Comparison of ENCODE assay signal across 21 cellular contexts in genomic region chr12:118304093-118304492, GRCh38.
DNase-seq lines count a peak whose midpoint lies in the region; ATAC-seq and TF ChIP-seq lines count a peak whose summit lies in the region.
"Had no signal": no experiment of that assay in that cellular context is flagged by ENCODE, and none has a peak within 500 bp of the region (broad histone marks: within the 10 kb centered on the region; RNA-seq: fewer than 3 reads in every experiment).

No MANE protein-coding gene starts in this region.

- CTCF ChIA-PET in PC-9 (lab: Charles Lee) = no interaction called here

- peak overlapping the region; percentile 43 for H3K27ac Mint-ChIP-seq in activated T-cell treated with anti-CD3 and anti-CD28 coated beads, Interleukin-2, amount 50 U/mL, for 72 hours
- peak overlapping the region; percentile 60 for H3K27ac Mint-ChIP-seq in memory B cell
- peak overlapping the region; percentile 68 for H3K27ac Mint-ChIP-seq in stimulated activated naive B cell treated with anti-CD40 and anti-IgM and Interleukin-4, amounts not matched to agents 10 μg/mL and 1 μg/mL and 100 μg/mL, for 72 hours
- H3K27ac Mint-ChIP-seq in activated naive CD4-positive, alpha-beta T cell treated with anti-CD3 and anti-CD28 coated beads, Interleukin-2, amount 50 U/mL, for 72 hours = peak overlapping the region in 1 of 2 donors; percentile 22

- no TSS peak for BruUV-seq in PC-9 (replicated peaks; lab: Mats Ljungman, UMichigan)

- H3F3A ChIP-seq in PC-9 (ENCODE audit: insufficient read depth, low read depth) = peaks cover 48% of the 10 kb centered on the region

- no peaks in the 10 kb centered on the region for H3K27me3 ChIP-seq in PC-9 (ENCODE audit: insufficient read depth, low read depth)
- no peaks in the 10 kb centered on the region for H3K27me3 ChIP-seq in left lung
- H3K27me3 ChIP-seq: BE2C had no signal

- H3K4me1 Mint-ChIP-seq in activated T-cell treated with anti-CD3 and anti-CD28 coated beads, Interleukin-2, amount 50 U/mL, for 72 hours (ENCODE audit: low read depth) = peaks cover 65% of the 10 kb centered on the region
- H3K4me1 Mint-ChIP-seq in memory B cell = peaks cover 37% of the 10 kb centered on the region
- peaks cover 35 to 76% of the 10 kb centered on the region in 2 donors for H3K4me1 Mint-ChIP-seq in stimulated activated naive B cell treated with anti-CD40 and anti-IgM and Interleukin-4, amounts not matched to agents 10 μg/mL and 1 μg/mL and 100 μg/mL, for 72 hours

- H3K4me2 ChIP-seq in PC-9 = no peak overlapping the region
- H3K4me2 ChIP-seq: A549 had no signal

- no peaks in the 10 kb centered on the region for H4K20me1 ChIP-seq in PC-9 (ENCODE audit: insufficient read depth)

- POLR2A ChIA-PET in PC-9 (lab: Charles Lee; ENCODE audit: unreplicated experiment) = no interaction called here

- peaks cover 25% of the 10 kb centered on the region for H3K79me2 ChIP-seq in PC-9 (ENCODE audit: low read depth)

- no peak overlapping the region for H3K4me3 ChIP-seq in PC-9
- H3K4me3 ChIP-seq in left lung = no peak overlapping the region
- H3K4me3 ChIP-seq: A549 had no signal

- H3K9me3 ChIP-seq in PC-9 (ENCODE audit: insufficient read depth, low read depth) = no peaks in the 10 kb centered on the region
- H3K9me3 ChIP-seq in left lung = no peaks in the 10 kb centered on the region
- H3K9me3 ChIP-seq: A549, BE2C had no signal

- H3K9me2 ChIP-seq in PC-9 (ENCODE audit: insufficient read depth) = no peaks in the 10 kb centered on the region

- H3K4me1 ChIP-seq in PC-9 (replicated peaks; ENCODE audit: insufficient read depth) (peaks cover 75% of the 10 kb centered on the region), left lung (peaks cover 0 to 51% of the 10 kb centered on the region in 2 donors)
- H3K4me1 ChIP-seq: BE2C had no signal

- intact Hi-C loops in PC-9 (cut with micrococcal nuclease; ENCODE audit: unreplicated experiment) (loop anchor here (5.0 kb wide), 2 partner anchors 53 to 122 kb away; no protein-coding TSS in a partner anchor), left lung (cut with DNase I) (no loop called here)

- TF ChIP-seq CTCF in PC-9 (conservative IDR thresholded peaks at IDR 0.05) (no peak), left lung (IDR thresholded peaks at IDR 0.05) (no peak)

- no peak for DNase-seq in activated T-cell treated with anti-CD3 and anti-CD28 coated beads, Interleukin-2, amount 50 U/mL, for 72 hours
- no peak for DNase-seq in activated T-cell treated with anti-CD3 and anti-CD28 coated beads, Interleukin-2, amount 50 U/mL, for 48 hours
- no peak for DNase-seq in PC-9
- no peak for DNase-seq in memory B cell (ENCODE audit: low spot score in 2 of 2)
- no peak for DNase-seq in stimulated activated naive B cell treated with anti-CD40 and anti-IgM and Interleukin-4, amounts not matched to agents 10 μg/mL and 1 μg/mL and 100 μg/mL, for 72 hours
- DNase-seq in left lung = no peak
- DNase-seq in activated naive CD4-positive, alpha-beta T cell treated with anti-CD3 and anti-CD28 coated beads, Interleukin-2, amount 50 U/mL, for 72 hours (ENCODE audit: low spot score in 2 of 2) = no peak
- DNase-seq: BE2C, DMS53, GF-D8, Kasumi-1, NCI-H1048, NCI-H1417 treated with DMSO at 0.1 percent for 48 hours, NCI-H187 treated with DMSO at 0.1 percent for 48 hours, NCI-H2107, NCI-H446 treated with DMSO at 0.1 percent for 48 hours, NCI-H526 treated with DMSO at 0.1 percent for 48 hours, SIG-M5 had no signal

- H2AFZ ChIP-seq in PC-9 = no peak overlapping the region

- peak in 1 of 2 donors; percentile 32 for ATAC-seq in activated T-cell treated with anti-CD3 and anti-CD28 coated beads, Interleukin-2, amount 50 U/mL, for 72 hours (replicated peaks in 1 of 2)
- no peak for ATAC-seq in memory B cell (ENCODE audit: low read depth)
- ATAC-seq in stimulated activated naive B cell treated with anti-CD40 and anti-IgM and Interleukin-4, amounts not matched to agents 10 μg/mL and 1 μg/mL and 100 μg/mL, for 72 hours (replicated peaks) = peak; percentile 70 to 75
- no peak for ATAC-seq in left lung
- ATAC-seq in GM21367 (IDR thresholded peaks at IDR 0.05; ENCODE audit: unreplicated experiment) = no peak
- ATAC-seq in activated naive CD4-positive, alpha-beta T cell treated with anti-CD3 and anti-CD28 coated beads, Interleukin-2, amount 50 U/mL, for 72 hours = no peak
- ATAC-seq: A549 had no signal

- peak overlapping the region in 1 of 2 donors; percentile 57 for H3K4me3 Mint-ChIP-seq in activated T-cell treated with anti-CD3 and anti-CD28 coated beads, Interleukin-2, amount 50 U/mL, for 72 hours
- no peak overlapping the region for H3K4me3 Mint-ChIP-seq in memory B cell
- peak overlapping the region in 1 of 2 donors; percentile 51 for H3K4me3 Mint-ChIP-seq in stimulated activated naive B cell treated with anti-CD40 and anti-IgM and Interleukin-4, amounts not matched to agents 10 μg/mL and 1 μg/mL and 100 μg/mL, for 72 hours

- no peaks in the 10 kb centered on the region for H3K36me3 Mint-ChIP-seq in activated T-cell treated with anti-CD3 and anti-CD28 coated beads, Interleukin-2, amount 50 U/mL, for 72 hours (ENCODE audit: insufficient read depth in 2 of 2)
- peaks cover 4% of the 10 kb centered on the region for H3K36me3 Mint-ChIP-seq in memory B cell
- H3K36me3 Mint-ChIP-seq in stimulated activated naive B cell treated with anti-CD40 and anti-IgM and Interleukin-4, amounts not matched to agents 10 μg/mL and 1 μg/mL and 100 μg/mL, for 72 hours = peaks cover 2 to 9% of the 10 kb centered on the region in 2 donors
- H3K36me3 Mint-ChIP-seq in activated naive CD4-positive, alpha-beta T cell treated with anti-CD3 and anti-CD28 coated beads, Interleukin-2, amount 50 U/mL, for 72 hours = no peaks in the 10 kb centered on the region

- no peaks in the 10 kb centered on the region for H3K27me3 Mint-ChIP-seq in activated T-cell treated with anti-CD3 and anti-CD28 coated beads, Interleukin-2, amount 50 U/mL, for 72 hours (ENCODE audit: low read depth)
- H3K27me3 Mint-ChIP-seq in memory B cell = no peaks in the 10 kb centered on the region
- no peaks in the 10 kb centered on the region for H3K27me3 Mint-ChIP-seq in stimulated activated naive B cell treated with anti-CD40 and anti-IgM and Interleukin-4, amounts not matched to agents 10 μg/mL and 1 μg/mL and 100 μg/mL, for 72 hours

- H3K27ac ChIP-seq in PC-9 = peak overlapping the region; percentile 66; the same call in 1 of the 2 replicates
- H3K27ac ChIP-seq in left lung = no peak overlapping the region
- H3K27ac ChIP-seq: A549, RWPE1 had no signal

- no peaks in the 10 kb centered on the region for H3K36me3 ChIP-seq in PC-9 (ENCODE audit: low read depth)
- no peaks in the 10 kb centered on the region for H3K36me3 ChIP-seq in left lung
- H3K36me3 ChIP-seq: BE2C had no signal

- no peaks in the 10 kb centered on the region for H3K9me3 Mint-ChIP-seq in activated T-cell treated with anti-CD3 and anti-CD28 coated beads, Interleukin-2, amount 50 U/mL, for 72 hours
- peaks cover 1% of the 10 kb centered on the region for H3K9me3 Mint-ChIP-seq in memory B cell
- H3K9me3 Mint-ChIP-seq in stimulated activated naive B cell treated with anti-CD40 and anti-IgM and Interleukin-4, amounts not matched to agents 10 μg/mL and 1 μg/mL and 100 μg/mL, for 72 hours = no peaks in the 10 kb centered on the region
- H3K9me3 Mint-ChIP-seq in activated naive CD4-positive, alpha-beta T cell treated with anti-CD3 and anti-CD28 coated beads, Interleukin-2, amount 50 U/mL, for 72 hours = no peaks in the 10 kb centered on the region

Comparison
In these comparisons a context has a peak if more than half of its experiments do, and no peak if none do; other contexts are left out.
1. ATAC-seq: peak in stimulated activated naive B cell treated with anti-CD40 and anti-IgM and Interleukin-4, amounts not matched to agents 10 μg/mL and 1 μg/mL and 100 μg/mL, for 72 hours (2 of 2); none in memory B cell (single experiment), left lung (single experiment), GM21367 (single experiment) and activated naive CD4-positive, alpha-beta T cell treated with anti-CD3 and anti-CD28 coated beads, Interleukin-2, amount 50 U/mL, for 72 hours (0 of 2).